Comparison of ENCODE assay signal across 16 cellular contexts in the genomic region with DNA sequence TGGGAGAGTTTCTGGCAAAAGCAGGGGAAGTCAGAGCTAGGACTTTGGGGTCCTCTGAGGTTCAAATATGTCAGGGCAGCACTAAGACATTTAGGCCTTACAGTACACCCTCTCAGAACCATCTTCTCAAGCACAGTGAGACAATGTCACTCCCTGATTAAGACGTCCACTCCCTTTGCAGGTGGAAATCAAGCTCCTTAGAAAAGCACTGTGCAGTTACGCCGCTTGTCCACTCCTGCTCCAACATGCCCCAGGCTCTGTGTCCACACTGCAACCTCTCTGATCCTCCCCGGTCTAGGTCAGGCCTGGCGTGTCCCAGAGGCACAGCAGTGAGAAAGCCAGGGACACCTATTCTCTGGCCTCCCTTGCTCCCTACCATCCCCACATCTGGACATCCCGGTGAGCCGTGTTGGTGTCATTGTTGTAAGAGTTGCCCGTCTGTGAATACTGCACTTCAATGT.
DNase-seq lines count a peak whose midpoint lies in the region; ATAC-seq and FAIRE-seq lines count a peak whose summit lies in the region.
"Had no signal": no experiment of that assay in that cellular context is flagged by ENCODE, and none has a peak within 500 bp of the region (broad histone marks: within the 10 kb centered on the region; RNA-seq: fewer than 3 reads in every experiment).

No MANE protein-coding gene starts in this region.

- no peak overlapping the region for H3K4me3 ChIP-seq in small intestine (ENCODE audit: low read depth in 1 of 2, low read length in 2 of 2)
- H3K4me3 ChIP-seq: psoas muscle, stomach had no signal

- H3K27ac Mint-ChIP-seq in activated T-helper 1 cell treated with anti-CD3 and anti-CD28 coated beads, Interleukin-12 subunit alpha, Interleukin-12 subunit beta, Interleukin-2, Interleukin-4 antibody, amounts not matched to agents 30 ng/mL and 10 ng/mL and 1 ng/mL, durations not matched to agents 14 hours and 24 hours and 36 hours, result peak overlapping the region; percentile 62
- H3K27ac Mint-ChIP-seq: activated naive CD4-positive, alpha-beta T cell treated with anti-CD3 and anti-CD28 coated beads for 36 hours; T-cell had no signal

- H3K4me1 Mint-ChIP-seq in activated T-helper 1 cell treated with anti-CD3 and anti-CD28 coated beads, Interleukin-12 subunit alpha, Interleukin-12 subunit beta, Interleukin-2, Interleukin-4 antibody, amounts not matched to agents 30 ng/mL and 10 ng/mL and 1 ng/mL, durations not matched to agents 14 hours and 24 hours and 36 hours (ENCODE audit: low read depth), result peaks cover 38% of the 10 kb centered on the region

- no peaks in the 10 kb centered on the region for H3K9me3 ChIP-seq in small intestine (ENCODE audit: control insufficient read depth, low read depth)
- H3K9me3 ChIP-seq: psoas muscle, stomach had no signal

- ATAC-seq in GM18498 (IDR thresholded peaks at IDR 0.05; ENCODE audit: unreplicated experiment), result peak; percentile 22
- ATAC-seq in GM19395 (IDR thresholded peaks at IDR 0.05; ENCODE audit: unreplicated experiment), result peak; percentile 35
- peak; percentile 25 for ATAC-seq in HG03025 (IDR thresholded peaks at IDR 0.05; ENCODE audit: low FRiP score, unreplicated experiment)
- ATAC-seq: psoas muscle had no signal

- no peak for DNase-seq in activated T-helper 1 cell treated with anti-CD3 and anti-CD28 coated beads, Interleukin-12 subunit alpha, Interleukin-12 subunit beta, Interleukin-2, Interleukin-4 antibody, amounts not matched to agents 30 ng/mL and 10 ng/mL and 1 ng/mL, durations not matched to agents 14 hours and 24 hours and 36 hours (ENCODE audit: low spot score)
- DNase-seq in hippocampal formation (lab: John Stamatoyannopoulos, UW) (no peak), middle frontal gyrus (ENCODE audit: extremely low spot score, low spot score) (no peak), NCI-H2196 treated with DMSO at 0.1 percent for 48 hours (lab: John Stamatoyannopoulos, UW; ENCODE audit: unreplicated experiment) (no peak), small intestine (no peak)
- DNase-seq: activated CD4-positive, alpha-beta T cell treated with anti-CD3 and anti-CD28 coated beads for 48 hours; activated naive CD4-positive, alpha-beta T cell treated with anti-CD3 and anti-CD28 coated beads for 36 hours; KG1; NCI-H2029; psoas muscle; stimulated activated CD4-positive, alpha-beta T cell treated with anti-CD3 and anti-CD28 coated beads, Interleukin-2, amount 100 ng/mL, for 24 hours; stomach; T-cell had no signal

- H3K4me3 Mint-ChIP-seq in activated T-helper 1 cell treated with anti-CD3 and anti-CD28 coated beads, Interleukin-12 subunit alpha, Interleukin-12 subunit beta, Interleukin-2, Interleukin-4 antibody, amounts not matched to agents 30 ng/mL and 10 ng/mL and 1 ng/mL, durations not matched to agents 14 hours and 24 hours and 36 hours, result no peak overlapping the region
- H3K4me3 Mint-ChIP-seq: activated naive CD4-positive, alpha-beta T cell treated with anti-CD3 and anti-CD28 coated beads for 36 hours; T-cell had no signal

- WGBS in small intestine, 3 donors, result 95 to 99% (median 96%) methylated on average over 8 of the region's 8 CpGs

- H3K36me3 Mint-ChIP-seq in activated T-helper 1 cell treated with anti-CD3 and anti-CD28 coated beads, Interleukin-12 subunit alpha, Interleukin-12 subunit beta, Interleukin-2, Interleukin-4 antibody, amounts not matched to agents 30 ng/mL and 10 ng/mL and 1 ng/mL, durations not matched to agents 14 hours and 24 hours and 36 hours (ENCODE audit: low read depth), result peaks cover 3% of the 10 kb centered on the region
- H3K36me3 Mint-ChIP-seq: T-cell had no signal

- H3K27ac ChIP-seq in small intestine (ENCODE audit: low read depth in 1 of 2, low read length in 1 of 2), result no peak overlapping the region
- H3K27ac ChIP-seq: psoas muscle, stomach had no signal

- no peaks in the 10 kb centered on the region for H3K4me1 ChIP-seq in small intestine (ENCODE audit: control insufficient read depth in 2 of 2, insufficient read depth in 1 of 2, low read depth in 1 of 2, low read length in 1 of 2)
- H3K4me1 ChIP-seq: psoas muscle had no signal

- H3K27me3 Mint-ChIP-seq in activated T-helper 1 cell treated with anti-CD3 and anti-CD28 coated beads, Interleukin-12 subunit alpha, Interleukin-12 subunit beta, Interleukin-2, Interleukin-4 antibody, amounts not matched to agents 30 ng/mL and 10 ng/mL and 1 ng/mL, durations not matched to agents 14 hours and 24 hours and 36 hours (ENCODE audit: insufficient read depth), result no peaks in the 10 kb centered on the region
- H3K27me3 Mint-ChIP-seq: T-cell had no signal

- FAIRE-seq in small intestine (lab: Jason Lieb, UNC), result no peak

- no peaks in the 10 kb centered on the region for H3K27me3 ChIP-seq in small intestine (ENCODE audit: control insufficient read depth in 2 of 2, insufficient read depth in 2 of 2, low read length in 2 of 2)
- H3K27me3 ChIP-seq: stomach had no signal

- H3K9me3 Mint-ChIP-seq in activated T-helper 1 cell treated with anti-CD3 and anti-CD28 coated beads, Interleukin-12 subunit alpha, Interleukin-12 subunit beta, Interleukin-2, Interleukin-4 antibody, amounts not matched to agents 30 ng/mL and 10 ng/mL and 1 ng/mL, durations not matched to agents 14 hours and 24 hours and 36 hours, result peaks cover 39% of the 10 kb centered on the region
- H3K9me3 Mint-ChIP-seq: T-cell had no signal

- intact Hi-C loops in activated T-helper 1 cell treated with anti-CD3 and anti-CD28 coated beads, Interleukin-12 subunit alpha, Interleukin-12 subunit beta, Interleukin-2, Interleukin-4 antibody, amounts not matched to agents 30 ng/mL and 10 ng/mL and 1 ng/mL, durations not matched to agents 14 hours and 24 hours and 36 hours (cut with micrococcal nuclease), result loop anchor here (5.0 to 10.0 kb wide), 3 partner anchors 76 to 588 kb away; no protein-coding TSS in a partner anchor

- no peaks in the 10 kb centered on the region for H3K36me3 ChIP-seq in small intestine (ENCODE audit: control insufficient read depth in 2 of 2, insufficient read depth in 2 of 2, low read length in 2 of 2)
- H3K36me3 ChIP-seq: stomach had no signal
